ENCODE assay signal across 8 cellular contexts in genomic region chr17:30380643-30381419, GRCh38.
DNase-seq lines count a peak whose midpoint lies in the region; ATAC-seq, FAIRE-seq and TF ChIP-seq lines count a peak whose summit lies in the region.

No MANE protein-coding gene starts in this region.

- H3K79me2 ChIP-seq in ACC112 (ENCODE audit: control insufficient read depth, insufficient read depth, low read length, unreplicated experiment) = peaks cover 35% of the 10 kb centered on the region

- TF ChIP-seq CTCF in brain microvascular endothelial cell (IDR thresholded peaks at IDR 0.05; ENCODE audit: low read depth, low read length, missing control alignments) = no peak

- no peak overlapping the region for H2AFZ ChIP-seq in ACC112 (ENCODE audit: low read length, unreplicated experiment)

- DNase-seq in brain microvascular endothelial cell = no peak
- no peak for DNase-seq in NCI-H2107 (lab: John Stamatoyannopoulos, UW)
- no peak for DNase-seq in GM19239 (ENCODE audit: insufficient read length, low spot score)
- no peak for DNase-seq in glomerular visceral epithelial cell (ENCODE audit: extremely low spot score)

- no peaks in the 10 kb centered on the region for H3K27me3 ChIP-seq in ACC112 (ENCODE audit: insufficient read depth, low read length)
- H3K27me3 ChIP-seq in HUES48 (ENCODE audit: control insufficient read depth, insufficient read depth, low read length) = peaks cover 42% of the 10 kb centered on the region
- no peaks in the 10 kb centered on the region for H3K27me3 ChIP-seq in brain microvascular endothelial cell (replicated peaks)
- no peaks in the 10 kb centered on the region for H3K27me3 ChIP-seq in mucosa of stomach (ENCODE audit: control insufficient read depth, insufficient read depth, low read length)

- H3K9me3 ChIP-seq in HUES48 (ENCODE audit: control insufficient read depth, insufficient read depth, low read length) (no peaks in the 10 kb centered on the region), mucosa of stomach (ENCODE audit: control insufficient read depth, low read length) (no peaks in the 10 kb centered on the region)

- ATAC-seq in GM21737 (IDR thresholded peaks at IDR 0.05; ENCODE audit: unreplicated experiment) = no peak

- H3K4me3 ChIP-seq in ACC112 (ENCODE audit: low read depth, low read length) (peak overlapping the region; percentile 90), HUES48 (ENCODE audit: low read depth, low read length) (peak overlapping the region; percentile 95; the same call in 1 of the 2 replicates), brain microvascular endothelial cell (ENCODE audit: low read depth, low read length) (peak overlapping the region; percentile 73), mucosa of stomach (ENCODE audit: low read length) (no peak overlapping the region)

- FAIRE-seq in GM19239 (lab: Jason Lieb, UNC) = no peak

- no peaks in the 10 kb centered on the region for H3K36me3 ChIP-seq in ACC112 (ENCODE audit: insufficient read depth, low read length)
- H3K36me3 ChIP-seq in HUES48 (ENCODE audit: control insufficient read depth, insufficient read depth, low read length) = peaks cover 9% of the 10 kb centered on the region
- no peaks in the 10 kb centered on the region for H3K36me3 ChIP-seq in brain microvascular endothelial cell (replicated peaks)
- H3K36me3 ChIP-seq in mucosa of stomach (ENCODE audit: control insufficient read depth, insufficient read depth, low read length) = no peaks in the 10 kb centered on the region

- in situ Hi-C loops in brain microvascular endothelial cell (cut with HindIII; ENCODE audit: low pct_ligation_motif_present, low sequenced_read_pairs) = no loop called here

- H3K4me1 ChIP-seq in ACC112 (ENCODE audit: control insufficient read depth, insufficient read depth, low read length, unreplicated experiment) = peaks cover 50% of the 10 kb centered on the region
- H3K4me1 ChIP-seq in HUES48 (ENCODE audit: control insufficient read depth, insufficient read depth, low read length) = peaks cover 52% of the 10 kb centered on the region
- peaks cover 16% of the 10 kb centered on the region for H3K4me1 ChIP-seq in mucosa of stomach (ENCODE audit: control insufficient read depth, insufficient read depth, low read length)

- H3K27ac ChIP-seq in ACC112 (ENCODE audit: low read depth, low read length) (no peak overlapping the region), HUES48 (ENCODE audit: low read depth, low read length) (no peak overlapping the region), brain microvascular endothelial cell (no peak overlapping the region)

- H3K9ac ChIP-seq in HUES48 (ENCODE audit: low read depth, low read length) (no peak overlapping the region), mucosa of stomach (ENCODE audit: low read length) (peak overlapping the region; percentile 23)
